Comparison of ENCODE assay signal across 10 cellular contexts in the genomic region with DNA sequence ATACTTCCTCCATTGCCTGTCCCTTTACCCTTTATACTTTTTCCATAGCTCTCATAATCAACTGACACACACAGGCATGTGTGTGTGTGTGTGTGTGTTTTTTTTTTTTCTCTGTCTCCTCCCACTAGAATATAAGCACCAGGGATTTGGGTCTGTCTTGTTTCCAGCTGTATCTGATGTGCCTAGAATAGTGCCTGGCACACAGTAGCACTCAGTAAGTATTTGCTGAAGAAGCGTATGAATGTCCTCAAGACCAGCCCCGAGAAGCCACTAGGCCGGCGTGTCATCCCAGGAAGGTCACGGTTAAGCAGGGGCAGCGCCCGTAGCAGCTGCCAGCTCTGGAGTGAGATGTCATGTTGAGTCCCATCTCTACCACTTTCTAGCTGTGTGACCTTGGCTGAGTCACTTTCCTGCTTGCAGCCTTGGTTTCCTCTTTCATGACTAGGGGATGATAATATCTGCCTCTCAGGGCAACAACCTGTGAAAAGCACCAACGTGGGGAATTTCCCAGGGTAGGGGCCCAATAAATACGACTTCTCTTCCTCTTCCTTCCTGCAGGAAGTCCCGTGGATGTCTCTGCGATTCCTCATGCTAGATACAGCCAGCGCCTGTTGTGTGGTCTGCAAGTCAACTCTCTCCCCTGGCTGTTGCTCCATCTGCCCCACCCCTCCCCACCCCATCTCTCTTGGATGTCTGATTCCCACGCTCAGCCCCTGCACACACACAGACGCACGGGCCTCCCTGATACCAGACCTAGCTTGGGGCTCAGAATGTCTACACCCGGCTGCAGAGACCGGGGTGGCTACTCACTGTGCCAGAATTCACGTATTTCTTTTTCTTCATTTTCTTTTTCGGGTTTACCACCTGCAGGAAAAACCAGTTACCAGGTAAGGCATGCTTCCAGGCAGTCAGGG. TPM values are rescaled to one million over a fixed set of nuclear protein-coding genes. Genes with fewer than 3 reads are reported as not detected.
DNase-seq lines count a peak whose midpoint lies in the region; ATAC-seq, FAIRE-seq and TF ChIP-seq lines count a peak whose summit lies in the region.
"Had no signal": no experiment of that assay in that cellular context is flagged by ENCODE, and none has a peak within 500 bp of the region (broad histone marks: within the 10 kb centered on the region; RNA-seq: fewer than 3 reads in every experiment).

No MANE protein-coding gene starts in this region.

- H3K4me1 ChIP-seq in upper lobe of right lung (peaks cover 12% of the 10 kb centered on the region), kidney (ENCODE audit: control insufficient read depth in 1 of 2, insufficient read depth in 1 of 2, low read depth in 1 of 2, low read length in 2 of 2) (peaks cover 5% of the 10 kb centered on the region in 2 donors), endodermal cell (ENCODE audit: control insufficient read depth, insufficient read depth, low read length) (no peaks in the 10 kb centered on the region)

- H3K4me3 ChIP-seq in NB4 (ENCODE audit: low read depth, low read length) (no peak overlapping the region), upper lobe of right lung (no peak overlapping the region), kidney (ENCODE audit: low read length in 2 of 2) (no peak overlapping the region), endodermal cell (ENCODE audit: low read length) (no peak overlapping the region)

- intact Hi-C loops in left colon (cut with DNase I, micrococcal nuclease) (loop anchor here (5.0 to 10.0 kb wide), 2 partner anchors 131 to 138 kb away; no protein-coding TSS in a partner anchor), upper lobe of right lung (cut with DNase I) (loop anchor here (5.0 kb wide), 1 partner anchor 63 kb away; no protein-coding TSS in a partner anchor), kidney (cut with DNase I) (loop anchor here (10.0 kb wide), 1 partner anchor 141 kb away; no protein-coding TSS in a partner anchor)

- TF ChIP-seq CTCF in NB4 (IDR thresholded peaks at IDR 0.05; ENCODE audit: low read depth, low read length) (no peak), upper lobe of right lung (IDR thresholded peaks at IDR 0.05) (no peak), kidney (IDR thresholded peaks at IDR 0.05; ENCODE audit: borderline replicate concordance, extremely low read depth, insufficient read depth) (no peak), endodermal cell (conservative IDR thresholded peaks at IDR 0.05) (no peak)

- no peak overlapping the region for H3K27ac Mint-ChIP-seq in endodermal cell

- no peaks in the 10 kb centered on the region for H3K36me3 ChIP-seq in upper lobe of right lung
- no peaks in the 10 kb centered on the region for H3K36me3 ChIP-seq in kidney (ENCODE audit: control insufficient read depth in 1 of 2, insufficient read depth in 2 of 2, low read length in 2 of 2)
- H3K36me3 ChIP-seq in endodermal cell (ENCODE audit: control insufficient read depth, insufficient read depth, low read length): no peaks in the 10 kb centered on the region

- no peak for TF ChIP-seq POLR2A in NB4 (IDR thresholded peaks at IDR 0.05; ENCODE audit: extremely low read depth, insufficient read length)

- no peak overlapping the region for H3K4me3 Mint-ChIP-seq in endodermal cell

- 91 to 93% methylated on average over 15 to 19 of the region's 19 CpGs for WGBS in endodermal cell (ENCODE audit: insufficient coverage in 1 of 2, insufficient read length in 1 of 2), 2 experiments

- H3K9ac ChIP-seq in kidney (ENCODE audit: low read length in 2 of 2) (no peak overlapping the region), endodermal cell (ENCODE audit: extremely low read depth, low read length, poor library complexity, severe bottlenecking) (no peak overlapping the region)

- H3K27ac ChIP-seq in upper lobe of right lung: no peak overlapping the region
- H3K27ac ChIP-seq in kidney (ENCODE audit: low read depth in 2 of 2, low read length in 2 of 2): no peak overlapping the region
- H3K27ac ChIP-seq in endodermal cell (ENCODE audit: low read depth, low read length): no peak overlapping the region

- H3K27me3 Mint-ChIP-seq in endodermal cell (ENCODE audit: insufficient read depth): peaks cover 2% of the 10 kb centered on the region

- no peak for FAIRE-seq in kidney (lab: Jason Lieb, UNC)

- H3K4me1 Mint-ChIP-seq in endodermal cell: peaks cover 5% of the 10 kb centered on the region

- no peaks in the 10 kb centered on the region for H3K27me3 ChIP-seq in upper lobe of right lung
- no peaks in the 10 kb centered on the region for H3K27me3 ChIP-seq in endodermal cell (ENCODE audit: control insufficient read depth, insufficient read depth, low read length, poor library complexity, severe bottlenecking)

- H3K36me3 Mint-ChIP-seq in endodermal cell (ENCODE audit: low read depth): no peaks in the 10 kb centered on the region

- DNase-seq in NB4 (ENCODE audit: low read depth): peak; percentile 87
- peak; percentile 42 for DNase-seq in activated T-cell treated with anti-CD3 and anti-CD28 coated beads for 1 hour (ENCODE audit: low read depth)
- DNase-seq in left colon: peak in 1 of 2 donors; percentile 35
- DNase-seq in upper lobe of right lung: no peak
- DNase-seq in HuH-7.5 (ENCODE audit: low spot score): no peak
- DNase-seq in kidney: no peak
- no peak for DNase-seq in endodermal cell

- ATAC-seq in GM19395 (IDR thresholded peaks at IDR 0.05; ENCODE audit: unreplicated experiment) (peak; percentile 44), left colon (peak; percentile 19), upper lobe of right lung (peak; percentile 6)

- no peaks in the 10 kb centered on the region for H3K9me3 ChIP-seq in upper lobe of right lung
- H3K9me3 ChIP-seq in kidney (ENCODE audit: control insufficient read depth in 1 of 2, low read length in 2 of 2): no peaks in the 10 kb centered on the region
- H3K9me3 ChIP-seq in endodermal cell (ENCODE audit: control insufficient read depth, low read length): no peaks in the 10 kb centered on the region

- H3K9me3 Mint-ChIP-seq in endodermal cell: no peaks in the 10 kb centered on the region

RNA-seq across cellular contexts. Expression of gene RAB44, which starts 58.1 kb away (rescaled TPM):
- total RNA-seq in left colon (under 1 TPM; 0.09 to 0.42 TPM), upper lobe of right lung (0.96 TPM), kidney (1.5 TPM), endodermal cell (not detected)
- not detected for polyA plus RNA-seq in kidney (ENCODE audit: insufficient read depth, low read depth, low replicate concordance)
- not detected for polyA plus RNA-seq in endodermal cell (2013, experiment 1 of 2)
- not detected for polyA plus RNA-seq in endodermal cell (2013, experiment 2 of 2)
- total RNA-seq: SK-MEL-5, skeletal muscle tissue had no signal

Comparison
In these comparisons a context has a peak if more than half of its experiments do, and no peak if none do; other contexts are left out.
1. DNase-seq: peak in NB4 (single experiment) and activated T-cell treated with anti-CD3 and anti-CD28 coated beads for 1 hour (single experiment); none in upper lobe of right lung (single experiment), HuH-7.5 (single experiment), kidney (single experiment) and endodermal cell (single experiment).
2. Peak in every context shown above with its lines, with median percentiles within 50 percentile points of each other: ATAC-seq.